ENCODE assay signal across 8 cellular contexts in genomic region chr2:10493636-10494281, GRCh38. TPM values are rescaled to one million over a fixed set of nuclear protein-coding genes. Genes with fewer than 3 reads are reported as not detected.
A peak's percentile ranks its signal among the peaks of the same experiment; 100 is the strongest.
DNase-seq lines count a peak whose midpoint lies in the region; ATAC-seq and TF ChIP-seq lines count a peak whose summit lies in the region.

No MANE protein-coding gene starts in this region.

- CTCF ChIA-PET in activated CD4-positive, alpha-beta T cell treated with anti-CD3 and anti-CD28 coated beads for 36 hours (lab: Charles Lee): interaction anchor here (0.6 to 1.1 kb wide), 4 partner anchors 16 to 159 kb away, joined by 3 to 6 read pairs (median 4); no protein-coding TSS in a partner anchor

- no peaks in the 10 kb centered on the region for H3K9me3 Mint-ChIP-seq in activated CD4-positive, alpha-beta T cell treated with anti-CD3 and anti-CD28 coated beads for 36 hours (ENCODE audit: low read depth)

- POLR2A ChIA-PET in activated CD4-positive, alpha-beta T cell treated with anti-CD3 and anti-CD28 coated beads for 36 hours (lab: Charles Lee): interaction anchor here (0.6 to 1.8 kb wide), 3 partner anchors 44 to 160 kb away, joined by 3 to 5 read pairs (median 4); partner anchors contain the start of gene ODC1

- H3K36me3 Mint-ChIP-seq in activated CD4-positive, alpha-beta T cell treated with anti-CD3 and anti-CD28 coated beads for 36 hours (ENCODE audit: low read depth): no peaks in the 10 kb centered on the region

- H3K4me1 ChIP-seq in colonic mucosa: peaks cover 10% of the 10 kb centered on the region

- peak; percentile 35 for DNase-seq in AG20443 (ENCODE audit: low spot score)
- DNase-seq in HT1080 (ENCODE audit: low read depth): peak; percentile 99
- peak; percentile 94 for DNase-seq in activated CD4-positive, alpha-beta T cell treated with anti-CD3 and anti-CD28 coated beads for 36 hours
- peak; percentile 67 for DNase-seq in colonic mucosa
- DNase-seq in stimulated activated CD4-positive, alpha-beta T cell treated with anti-CD3 and anti-CD28 coated beads, Interleukin-15, amount 100 ng/mL, for 1 hour (ENCODE audit: low read depth in 1 of 2, low spot score in 1 of 2): peak; percentile 50 to 68
- no peak for DNase-seq in SK-N-DZ (ENCODE audit: low spot score)
- no peak for DNase-seq in NCI-H2081 treated with DMSO at 0.1 percent for 48 hours (lab: John Stamatoyannopoulos, UW)

- H3K27ac Mint-ChIP-seq in activated CD4-positive, alpha-beta T cell treated with anti-CD3 and anti-CD28 coated beads for 36 hours: peak overlapping the region; percentile 78

- peaks cover 2% of the 10 kb centered on the region for H3K27me3 Mint-ChIP-seq in activated CD4-positive, alpha-beta T cell treated with anti-CD3 and anti-CD28 coated beads for 36 hours

- ATAC-seq in GM19467 (IDR thresholded peaks at IDR 0.05; ENCODE audit: unreplicated experiment): peak; percentile 96
- ATAC-seq in activated CD4-positive, alpha-beta T cell treated with anti-CD3 and anti-CD28 coated beads for 36 hours: peak; percentile 96

- no peaks in the 10 kb centered on the region for H3K27me3 ChIP-seq in colonic mucosa

- no peaks in the 10 kb centered on the region for H3K9me3 ChIP-seq in colonic mucosa

- peaks cover 34% of the 10 kb centered on the region for H3K4me1 Mint-ChIP-seq in activated CD4-positive, alpha-beta T cell treated with anti-CD3 and anti-CD28 coated beads for 36 hours

- no peak for TF ChIP-seq CTCF in colonic mucosa (IDR thresholded peaks at IDR 0.05)

- peak overlapping the region; percentile 46 for H3K27ac ChIP-seq in colonic mucosa

- H3K4me3 ChIP-seq in colonic mucosa: no peak overlapping the region

- H3K9ac ChIP-seq in colonic mucosa (ENCODE audit: low read depth in 2 of 2, low read length in 2 of 2): peak overlapping the region in 1 of 2 donors; percentile 19

- H3K36me3 ChIP-seq in colonic mucosa: no peaks in the 10 kb centered on the region

- no peak overlapping the region for H3K4me3 Mint-ChIP-seq in activated CD4-positive, alpha-beta T cell treated with anti-CD3 and anti-CD28 coated beads for 36 hours

- intact Hi-C loops in activated CD4-positive, alpha-beta T cell treated with anti-CD3 and anti-CD28 coated beads for 36 hours (cut with DNase I, micrococcal nuclease): loop anchor here (1.0 to 2.0 kb wide), 4 partner anchors 44 to 161 kb away; partner anchors contain the start of gene ODC1 (in 1 of the 2)
- intact Hi-C loops in colonic mucosa (cut with DNase I): no loop called here

RNA-seq across cellular contexts. Expression of gene ODC1, which starts 45.6 kb away (rescaled TPM):
- 582 and 583 TPM in 2 replicates for total RNA-seq in HT1080 (2014; rRNA removed; shearing (Covaris generic))
- polyA plus RNA-seq in HT1080 (2015; cell fraction: cytosol; rRNA removed): 314 and 342 TPM in 2 replicates
- polyA plus RNA-seq in HT1080 (2015; cell fraction: nucleus; rRNA removed): 137 and 186 TPM in 2 replicates
- total RNA-seq in activated CD4-positive, alpha-beta T cell treated with anti-CD3 and anti-CD28 coated beads for 36 hours: 100 to 1,000 TPM; 158 to 170 TPM
- total RNA-seq in colonic mucosa: 100 to 1,000 TPM in 1 of 2 donors, 10 to 100 TPM in 1; 45.8 to 107 TPM
- 478 and 500 TPM in 2 replicates for polyA plus RNA-seq in SK-N-DZ (2014; cell fraction: cytosol; rRNA removed)
- polyA plus RNA-seq in SK-N-DZ (2014; cell fraction: nucleus; rRNA removed): 342 and 350 TPM in 2 replicates

Comparison
In these comparisons a context has a peak if more than half of its experiments do, and no peak if none do; other contexts are left out.
1. DNase-seq: peak in AG20443 (single experiment), HT1080 (single experiment), activated CD4-positive, alpha-beta T cell treated with anti-CD3 and anti-CD28 coated beads for 36 hours (single experiment), colonic mucosa (single experiment) and stimulated activated CD4-positive, alpha-beta T cell treated with anti-CD3 and anti-CD28 coated beads, Interleukin-15, amount 100 ng/mL, for 1 hour (2 of 2); none in SK-N-DZ (single experiment) and NCI-H2081 treated with DMSO at 0.1 percent for 48 hours (single experiment).